Comparison of ENCODE assay signal across 16 cellular contexts in genomic region chr19:30163663-30164062, GRCh38.
"Had no signal": no experiment of that assay in that cellular context is flagged by ENCODE, and none has a peak within 500 bp of the region (broad histone marks: within the 10 kb centered on the region; RNA-seq: fewer than 3 reads in every experiment).

No MANE protein-coding gene starts in this region.

- H3K4me1 ChIP-seq: left lung, pancreas, tibial nerve had no signal

- H3K27ac ChIP-seq: dorsolateral prefrontal cortex, left lung, pancreas, tibial nerve had no signal

- H3K4me3 Mint-ChIP-seq: activated naive CD8-positive, alpha-beta T cell treated with anti-CD3 and anti-CD28 coated beads for 36 hours; activated T-cell treated with anti-CD3 and anti-CD28 coated beads, Interleukin-2, amount 50 U/mL, for 4 hours; neural crest cell; stimulated activated memory B cell treated with anti-CD40 and anti-IgM and Interleukin-4, amounts not matched to agents 10 μg/mL and 1 μg/mL and 100 μg/mL, for 72 hours; T-helper 2 cell treated with Interferon-gamma antibody and Interleukin-4, amounts not matched to agents 5 μg/mL and 100 μg/mL, for 36 hours had no signal

- H3K27me3 ChIP-seq: pancreas, tibial nerve had no signal

- H3K27ac Mint-ChIP-seq: activated naive CD8-positive, alpha-beta T cell treated with anti-CD3 and anti-CD28 coated beads for 36 hours; stimulated activated memory B cell treated with anti-CD40 and anti-IgM and Interleukin-4, amounts not matched to agents 10 μg/mL and 1 μg/mL and 100 μg/mL, for 72 hours; T-helper 2 cell treated with Interferon-gamma antibody and Interleukin-4, amounts not matched to agents 5 μg/mL and 100 μg/mL, for 36 hours had no signal

- H3K27me3 Mint-ChIP-seq: activated naive CD8-positive, alpha-beta T cell treated with anti-CD3 and anti-CD28 coated beads for 36 hours; stimulated activated memory B cell treated with anti-CD40 and anti-IgM and Interleukin-4, amounts not matched to agents 10 μg/mL and 1 μg/mL and 100 μg/mL, for 72 hours had no signal

- DNase-seq: activated CD4-positive, alpha-beta T cell treated with anti-CD3 and anti-CD28 coated beads, Interleukin-2, amount 50 U/mL, for 4 hours; activated CD4-positive, CD25-positive, alpha-beta regulatory T cell treated with anti-CD3 and anti-CD28 coated beads, Interleukin-2, amount 50 U/mL, for 72 hours; activated gamma-delta T cell; activated naive CD8-positive, alpha-beta T cell treated with anti-CD3 and anti-CD28 coated beads for 36 hours; activated T-cell treated with anti-CD3 and anti-CD28 coated beads, Interleukin-2, amount 50 U/mL, for 4 hours; anterior cingulate cortex; dorsolateral prefrontal cortex; left lung; small intestine; stimulated activated CD4-positive, alpha-beta T cell treated with anti-CD3 and anti-CD28 coated beads, Interleukin-1b, Interleukin-23, amount 100 ng/mL, for 48 hours; SW 1271 had no signal

- H3K4me3 ChIP-seq: dorsolateral prefrontal cortex, left lung, pancreas, tibial nerve had no signal

- H3K36me3 Mint-ChIP-seq: activated naive CD8-positive, alpha-beta T cell treated with anti-CD3 and anti-CD28 coated beads for 36 hours; stimulated activated memory B cell treated with anti-CD40 and anti-IgM and Interleukin-4, amounts not matched to agents 10 μg/mL and 1 μg/mL and 100 μg/mL, for 72 hours had no signal

- H3K9me3 Mint-ChIP-seq: activated naive CD8-positive, alpha-beta T cell treated with anti-CD3 and anti-CD28 coated beads for 36 hours; activated T-cell treated with anti-CD3 and anti-CD28 coated beads, Interleukin-2, amount 50 U/mL, for 4 hours; T-helper 2 cell treated with Interferon-gamma antibody and Interleukin-4, amounts not matched to agents 5 μg/mL and 100 μg/mL, for 36 hours had no signal

- ATAC-seq: activated T-cell treated with anti-CD3 and anti-CD28 coated beads, Interleukin-2, amount 50 U/mL, for 4 hours; left lung; pancreas; stimulated activated memory B cell treated with anti-CD40 and anti-IgM and Interleukin-4, amounts not matched to agents 10 μg/mL and 1 μg/mL and 100 μg/mL, for 72 hours had no signal

- H3K4me1 Mint-ChIP-seq: activated naive CD8-positive, alpha-beta T cell treated with anti-CD3 and anti-CD28 coated beads for 36 hours; neural crest cell; stimulated activated memory B cell treated with anti-CD40 and anti-IgM and Interleukin-4, amounts not matched to agents 10 μg/mL and 1 μg/mL and 100 μg/mL, for 72 hours had no signal

- H3K9me3 ChIP-seq: left lung, pancreas had no signal
